Comparison of ENCODE assay signal across 12 cellular contexts in the genomic region with DNA sequence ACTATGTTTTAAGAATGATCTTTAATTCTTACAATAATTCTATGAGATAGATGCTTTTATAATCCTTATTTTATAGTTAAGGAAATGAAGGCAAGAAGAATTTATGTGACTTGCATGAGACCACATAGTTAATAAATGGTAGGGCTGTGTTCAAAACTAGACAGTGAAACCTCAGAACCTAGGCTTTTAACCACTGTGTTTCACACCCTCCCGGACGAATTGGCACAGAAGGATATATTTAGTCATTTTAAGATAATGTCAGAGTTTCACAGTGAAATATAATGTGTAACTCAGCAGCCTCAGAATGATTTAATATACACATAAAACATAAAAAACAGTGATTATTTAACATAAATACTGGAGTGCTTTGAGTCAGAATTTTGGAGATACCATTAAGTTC. TPM values are rescaled to one million over a fixed set of nuclear protein-coding genes. Genes with fewer than 3 reads are reported as not detected.
DNase-seq lines count a peak whose midpoint lies in the region; ATAC-seq and TF ChIP-seq lines count a peak whose summit lies in the region.
"Had no signal": no experiment of that assay in that cellular context is flagged by ENCODE, and none has a peak within 500 bp of the region (broad histone marks: within the 10 kb centered on the region; RNA-seq: fewer than 3 reads in every experiment).

No MANE protein-coding gene starts in this region.

- peak; percentile 96 for ATAC-seq in activated CD8-positive, alpha-beta memory T cell treated with anti-CD3 and anti-CD28 coated beads, Interleukin-2, amount 10 ng/mL, durations not matched to agents 7 days and 5 days
- ATAC-seq in GM21423 (IDR thresholded peaks at IDR 0.05; ENCODE audit: unreplicated experiment), result peak; percentile 91
- ATAC-seq in HG03196 (IDR thresholded peaks at IDR 0.05; ENCODE audit: unreplicated experiment), result peak; percentile 76
- no peak for ATAC-seq in aorta (ENCODE audit: low FRiP score)
- ATAC-seq: naive thymus-derived CD8-positive, alpha-beta T cell; upper lobe of right lung had no signal

- DNase-seq in activated CD8-positive, alpha-beta memory T cell treated with anti-CD3 and anti-CD28 coated beads, Interleukin-2, amount 10 ng/mL, durations not matched to agents 7 days and 5 days, result peak; percentile 78
- no peak for DNase-seq in activated CD8-positive, alpha-beta memory T cell treated with anti-CD3 and anti-CD28 coated beads for 24 hours
- DNase-seq in kidney tubule cell (ENCODE audit: low spot score) (peak; percentile 63), aorta (no peak), colonic mucosa (no peak)
- no peak for DNase-seq in central memory CD4-positive, alpha-beta T cell
- DNase-seq: naive thymus-derived CD8-positive, alpha-beta T cell; NCI-H1436 treated with DMSO at 0.1 percent for 48 hours; SK-N-SH; upper lobe of right lung had no signal

- H3K4me3 Mint-ChIP-seq in activated CD8-positive, alpha-beta memory T cell treated with anti-CD3 and anti-CD28 coated beads, Interleukin-2, amount 10 ng/mL, durations not matched to agents 7 days and 5 days, result no peak overlapping the region
- H3K4me3 Mint-ChIP-seq: naive thymus-derived CD8-positive, alpha-beta T cell had no signal

- H3K27ac ChIP-seq in aorta (ENCODE audit: low read depth in 1 of 2, low read length in 2 of 2) (no peak overlapping the region), colonic mucosa (no peak overlapping the region)
- H3K27ac ChIP-seq: upper lobe of right lung had no signal

- H3K36me3 ChIP-seq in aorta (ENCODE audit: control insufficient read depth in 1 of 2, insufficient read depth in 2 of 2, low read length in 1 of 2) (no peaks in the 10 kb centered on the region), colonic mucosa (no peaks in the 10 kb centered on the region)

- no peaks in the 10 kb centered on the region for H3K9me3 ChIP-seq in aorta (ENCODE audit: control insufficient read depth, low read length)
- H3K9me3 ChIP-seq in colonic mucosa, result no peaks in the 10 kb centered on the region
- H3K9me3 ChIP-seq: SK-N-SH, upper lobe of right lung had no signal

- H3K27ac Mint-ChIP-seq in activated CD8-positive, alpha-beta memory T cell treated with anti-CD3 and anti-CD28 coated beads, Interleukin-2, amount 10 ng/mL, durations not matched to agents 7 days and 5 days, result peak overlapping the region; percentile 28
- H3K27ac Mint-ChIP-seq: naive thymus-derived CD8-positive, alpha-beta T cell had no signal

- H3K9me3 Mint-ChIP-seq in activated CD8-positive, alpha-beta memory T cell treated with anti-CD3 and anti-CD28 coated beads, Interleukin-2, amount 10 ng/mL, durations not matched to agents 7 days and 5 days (ENCODE audit: low read depth), result no peaks in the 10 kb centered on the region
- H3K9me3 Mint-ChIP-seq: naive thymus-derived CD8-positive, alpha-beta T cell had no signal

- TF ChIP-seq CTCF in colonic mucosa (IDR thresholded peaks at IDR 0.05), result no peak

- CTCF ChIA-PET in activated CD8-positive, alpha-beta memory T cell treated with anti-CD3 and anti-CD28 coated beads, Interleukin-2, amount 10 ng/mL, durations not matched to agents 7 days and 5 days (lab: Charles Lee), result no interaction called here

- H3K4me1 ChIP-seq in aorta (ENCODE audit: control insufficient read depth in 1 of 2, insufficient read depth in 2 of 2, low read length in 2 of 2) (no peaks in the 10 kb centered on the region), colonic mucosa (no peaks in the 10 kb centered on the region)
- H3K4me1 ChIP-seq: upper lobe of right lung had no signal

- H3K4me1 Mint-ChIP-seq in activated CD8-positive, alpha-beta memory T cell treated with anti-CD3 and anti-CD28 coated beads, Interleukin-2, amount 10 ng/mL, durations not matched to agents 7 days and 5 days, result peaks cover 38% of the 10 kb centered on the region

- H3K27me3 ChIP-seq in aorta (ENCODE audit: control insufficient read depth in 1 of 2, insufficient read depth in 2 of 2, low read length in 1 of 2) (no peaks in the 10 kb centered on the region), colonic mucosa (no peaks in the 10 kb centered on the region)
- H3K27me3 ChIP-seq: upper lobe of right lung had no signal

- H3K4me3 ChIP-seq in aorta (ENCODE audit: low read length in 2 of 2), result no peak overlapping the region
- no peak overlapping the region for H3K4me3 ChIP-seq in colonic mucosa
- H3K4me3 ChIP-seq: upper lobe of right lung had no signal

- WGBS in aorta, 2 donors, result 7 to 12% methylated on average over 2 of the region's 2 CpGs

- intact Hi-C loops in aorta (cut with DNase I) (no loop called here), colonic mucosa (cut with DNase I) (no loop called here)

- H3K9ac ChIP-seq in colonic mucosa (ENCODE audit: low read depth in 2 of 2, low read length in 2 of 2), result no peak overlapping the region
- H3K9ac ChIP-seq: SK-N-SH had no signal

- no peaks in the 10 kb centered on the region for H3K27me3 Mint-ChIP-seq in activated CD8-positive, alpha-beta memory T cell treated with anti-CD3 and anti-CD28 coated beads, Interleukin-2, amount 10 ng/mL, durations not matched to agents 7 days and 5 days
- H3K27me3 Mint-ChIP-seq: naive thymus-derived CD8-positive, alpha-beta T cell had no signal

- peaks cover 44% of the 10 kb centered on the region for H3K36me3 Mint-ChIP-seq in activated CD8-positive, alpha-beta memory T cell treated with anti-CD3 and anti-CD28 coated beads, Interleukin-2, amount 10 ng/mL, durations not matched to agents 7 days and 5 days

RNA-seq across cellular contexts. Expression of a gene that starts 57.0 kb away (rescaled TPM):
- 10 to 100 TPM; 24.0 to 30.9 TPM for total RNA-seq in activated CD8-positive, alpha-beta memory T cell treated with anti-CD3 and anti-CD28 coated beads, Interleukin-2, amount 10 ng/mL, durations not matched to agents 7 days and 5 days
- total RNA-seq in aorta (10 to 100 TPM; 59.9 to 60.0 TPM), colonic mucosa (10 to 100 TPM; 20.9 TPM)
- polyA plus RNA-seq in aorta, result 10 to 100 TPM; 39.5 to 91.9 TPM

Comparison
In these comparisons a context has a peak if more than half of its experiments do, and no peak if none do; other contexts are left out.
1. DNase-seq: peak in activated CD8-positive, alpha-beta memory T cell treated with anti-CD3 and anti-CD28 coated beads, Interleukin-2, amount 10 ng/mL, durations not matched to agents 7 days and 5 days (single experiment) and kidney tubule cell (single experiment); none in activated CD8-positive, alpha-beta memory T cell treated with anti-CD3 and anti-CD28 coated beads for 24 hours (single experiment), aorta (0 of 2), central memory CD4-positive, alpha-beta T cell (single experiment) and colonic mucosa (single experiment).